In genomic region chr19:45640849-45641273, GRCh38 we compare ENCODE assay signal across 1 cellular context.
TF ChIP-seq lines count a peak whose summit lies in the region.

No MANE protein-coding gene starts in this region.

TF ChIP-seq in HCT116, 20 proteins besides CTCF, POLR2A, EP300 and RAD21 (continued from another document):
- TF ChIP-seq CBX3 (IDR thresholded peaks at IDR 0.05; ENCODE audit: low read depth) (no peak), FOSL1 (IDR thresholded peaks at IDR 0.05; ENCODE audit: low read depth) (no peak), ATF3 (IDR thresholded peaks at IDR 0.05) (no peak), SP1 (IDR thresholded peaks at IDR 0.05; ENCODE audit: low read depth) (no peak), ZFX (IDR thresholded peaks at IDR 0.05) (no peak)
